ENCODE assay signal across 30 cellular contexts in genomic region chr5:37720550-37720952, GRCh38.
DNase-seq lines count a peak whose midpoint lies in the region; ATAC-seq, FAIRE-seq and TF ChIP-seq lines count a peak whose summit lies in the region.
"Had no signal": no experiment of that assay in that cellular context is flagged by ENCODE, and none has a peak within 500 bp of the region (broad histone marks: within the 10 kb centered on the region; RNA-seq: fewer than 3 reads in every experiment).

No MANE protein-coding gene starts in this region.

- H3K9me1 ChIP-seq in endothelial cell of umbilical vein (replicated peaks; ENCODE audit: control insufficient read depth, extremely low read depth, insufficient read depth, low read length), result no peaks in the 10 kb centered on the region

- TF ChIP-seq POLR2A in endothelial cell of umbilical vein (IDR thresholded peaks at IDR 0.05; ENCODE audit: low read depth, low read length) (no peak), gastrocnemius medialis (IDR thresholded peaks at IDR 0.05) (no peak)

- H3K27ac Mint-ChIP-seq in activated naive CD4-positive, alpha-beta T cell treated with anti-CD3 and anti-CD28 coated beads, Interleukin-2, amount 50 U/mL, for 72 hours, result peak overlapping the region; percentile 67 to 70

- H3K9me2 ChIP-seq in SK-N-SH (no peaks in the 10 kb centered on the region), GM23248 (ENCODE audit: insufficient read depth) (no peaks in the 10 kb centered on the region)

- TF ChIP-seq RAD21 in SK-N-SH (IDR thresholded peaks at IDR 0.05; ENCODE audit: low read length), result no peak

- ATAC-seq in activated naive CD4-positive, alpha-beta T cell treated with anti-CD3 and anti-CD28 coated beads, Interleukin-2, amount 50 U/mL, for 72 hours, result no peak
- ATAC-seq in left lobe of liver (no peak), GM21423 (IDR thresholded peaks at IDR 0.05; ENCODE audit: unreplicated experiment) (no peak), gastrocnemius medialis (no peak)

- H3K9me3 Mint-ChIP-seq in activated naive CD4-positive, alpha-beta T cell treated with anti-CD3 and anti-CD28 coated beads, Interleukin-2, amount 50 U/mL, for 72 hours, result no peaks in the 10 kb centered on the region
- H3K9me3 Mint-ChIP-seq: activated naive CD4-positive, alpha-beta T cell treated with anti-CD3 and anti-CD28 coated beads, Interleukin-2, amount 10 ng/mL, durations not matched to agents 7 days and 5 days; memory B cell; neural crest cell; stimulated activated naive CD8-positive, alpha-beta T cell treated with anti-CD3 and anti-CD28 coated beads, Interleukin-15, Interleukin-2, amounts not matched to agents 100 ng/mL and 50 ng/mL, for 24 hours had no signal

- no peak for TF ChIP-seq CTCF in SK-N-SH (IDR thresholded peaks at IDR 0.05)
- TF ChIP-seq CTCF in endothelial cell of umbilical vein (IDR thresholded peaks at IDR 0.05; ENCODE audit: extremely low read depth in 1 of 2, insufficient read depth in 1 of 2, low read depth in 1 of 2, low read length in 2 of 2), result no peak
- TF ChIP-seq CTCF in gastrocnemius medialis (IDR thresholded peaks at IDR 0.05 in 4 of 5, conservative IDR thresholded peaks at IDR 0.05 in 1 of 5), result no peak

- H3K4me3 ChIP-seq in SK-N-SH (ENCODE audit: low read depth in 2 of 2, low read length in 1 of 2), result no peak overlapping the region
- no peak overlapping the region for H3K4me3 ChIP-seq in endothelial cell of umbilical vein (replicated peaks in 1 of 3; ENCODE audit: insufficient read depth in 1 of 3, low read depth in 1 of 3, low read length in 3 of 3)
- no peak overlapping the region for H3K4me3 ChIP-seq in GM23248
- no peak overlapping the region for H3K4me3 ChIP-seq in gastrocnemius medialis
- H3K4me3 ChIP-seq: breast epithelium, right atrium auricular region, testis had no signal

- CTCF ChIA-PET in SK-N-SH (lab: Yijun Ruan, JAX) (interaction anchor here (0.6 to 1.3 kb wide), 2 partner anchors 115 to 307 kb away, joined by 3 to 5 read pairs; no protein-coding TSS in a partner anchor), endothelial cell of umbilical vein (lab: Charles Lee) (interaction anchor here (6.6 kb wide), 1 partner anchor 16 kb away, joined by 59 read pairs; no protein-coding TSS in a partner anchor)

- no peak overlapping the region for H3K9ac ChIP-seq in SK-N-SH
- H3K9ac ChIP-seq in endothelial cell of umbilical vein (replicated peaks; ENCODE audit: extremely low read depth, insufficient read depth, low read length), result no peak overlapping the region
- H3K9ac ChIP-seq in GM23248, result no peak overlapping the region
- H3K9ac ChIP-seq: parathyroid adenoma had no signal

- WGBS in SK-N-SH (ENCODE audit: low lambda C conversion rate), result 10% methylated on average over 2 of the region's 2 CpGs
- 97 to 100% methylated on average over 2 of the region's 2 CpGs for WGBS in GM23248 (ENCODE audit: low coverage in 1 of 2, low lambda C conversion rate in 2 of 2, missing lambda C conversion rate in 2 of 2), 2 experiments

- TF ChIP-seq EP300 in SK-N-SH (IDR thresholded peaks at IDR 0.05; ENCODE audit: borderline replicate concordance in 1 of 2, low read depth in 1 of 2, low read length in 1 of 2), result peak; percentile 72 to 93

- H3K36me3 Mint-ChIP-seq in activated naive CD4-positive, alpha-beta T cell treated with anti-CD3 and anti-CD28 coated beads, Interleukin-2, amount 50 U/mL, for 72 hours, result peaks cover 5 to 14% of the 10 kb centered on the region in 2 donors

- DNase-seq in activated naive CD4-positive, alpha-beta T cell treated with anti-CD3 and anti-CD28 coated beads, Interleukin-2, amount 50 U/mL, for 72 hours (ENCODE audit: low spot score in 2 of 2), result no peak
- no peak for DNase-seq in activated naive CD4-positive, alpha-beta T cell (lab: John Stamatoyannopoulos, UW)
- DNase-seq in SK-N-SH, result peak; percentile 33
- DNase-seq in endothelial cell of umbilical vein (ENCODE audit: low read depth, low spot score), result no peak
- DNase-seq in GM23248, result no peak
- no peak for DNase-seq in left lobe of liver (ENCODE audit: low spot score)
- DNase-seq in gastrocnemius medialis, result no peak
- DNase-seq: activated CD4-positive, alpha-beta T cell treated with anti-CD3 and anti-CD28 coated beads for 4 hours; activated CD8-positive, alpha-beta memory T cell treated with anti-CD3 and anti-CD28 coated beads, Interleukin-2, amount 10 ng/mL, durations not matched to agents 7 days and 5 days; activated naive CD4-positive, alpha-beta T cell treated with anti-CD3 and anti-CD28 coated beads, Interleukin-2, amount 10 ng/mL, durations not matched to agents 7 days and 5 days; activated T-cell treated with anti-CD3 and anti-CD28 coated beads, Interleukin-2, amount 50 U/mL, for 48 hours; amygdala; Kasumi-1; NCI-H1417 treated with DMSO at 0.1 percent for 48 hours; NCI-H2029 treated with DMSO at 0.1 percent for 48 hours; NCI-H524 treated with DMSO at 0.1 percent for 48 hours; NK-92 treated with Interleukin-12 subunit alpha and Interleukin-12 subunit beta, amount 100 ng/mL, for 24 hours; Right ventricle myocardium superior; stimulated activated CD8-positive, alpha-beta memory T cell treated with anti-CD3 and anti-CD28 coated beads, Interleukin-4, amount 100 ng/mL, for 48 hours; SW 1271; testis had no signal

- H3K9me3 ChIP-seq in SK-N-SH (no peaks in the 10 kb centered on the region), endothelial cell of umbilical vein (replicated peaks; ENCODE audit: control insufficient read depth, insufficient read depth, low read length) (no peaks in the 10 kb centered on the region), GM23248 (ENCODE audit: low read depth) (no peaks in the 10 kb centered on the region), gastrocnemius medialis (no peaks in the 10 kb centered on the region)
- H3K9me3 ChIP-seq: breast epithelium, right atrium auricular region, testis had no signal

- in situ Hi-C loops in GM23248 (cut with MboI), result no loop called here
- in situ Hi-C loops in gastrocnemius medialis (cut with MboI; ENCODE audit: low sequenced_read_pairs in 4 of 4), result no loop called here

- H3K27me3 ChIP-seq in SK-N-SH (ENCODE audit: insufficient read depth), result no peaks in the 10 kb centered on the region
- no peaks in the 10 kb centered on the region for H3K27me3 ChIP-seq in endothelial cell of umbilical vein (ENCODE audit: control insufficient read depth in 2 of 2, insufficient read depth in 2 of 2, low read length in 2 of 2)
- H3K27me3 ChIP-seq in GM23248 (replicated peaks; ENCODE audit: insufficient read depth), result no peaks in the 10 kb centered on the region
- H3K27me3 ChIP-seq in gastrocnemius medialis, result no peaks in the 10 kb centered on the region
- H3K27me3 ChIP-seq: breast epithelium, right atrium auricular region, testis had no signal

- H3K36me3 ChIP-seq in SK-N-SH (replicated peaks in 1 of 2; ENCODE audit: control insufficient read depth in 1 of 2, insufficient read depth in 2 of 2, low read length in 1 of 2) (peaks cover 0 to 2% of the 10 kb centered on the region in 2 experiments), endothelial cell of umbilical vein (ENCODE audit: control insufficient read depth in 2 of 2, extremely low read depth in 1 of 2, insufficient read depth in 2 of 2, low read length in 2 of 2) (no peaks in the 10 kb centered on the region), GM23248 (ENCODE audit: low read depth) (no peaks in the 10 kb centered on the region), gastrocnemius medialis (no peaks in the 10 kb centered on the region)
- H3K36me3 ChIP-seq: right atrium auricular region had no signal

- no peak overlapping the region for H2AFZ ChIP-seq in SK-N-SH (ENCODE audit: low read depth)
- H2AFZ ChIP-seq in endothelial cell of umbilical vein (ENCODE audit: low read depth, low read length), result no peak overlapping the region
- no peak overlapping the region for H2AFZ ChIP-seq in GM23248
- H2AFZ ChIP-seq: parathyroid adenoma had no signal

- H3K4me1 ChIP-seq in SK-N-SH (ENCODE audit: control insufficient read depth in 1 of 2, insufficient read depth in 2 of 2, low read depth in 1 of 2, low read length in 1 of 2) (peaks cover 28 to 86% of the 10 kb centered on the region in 2 experiments), endothelial cell of umbilical vein (ENCODE audit: control insufficient read depth, extremely low read depth, insufficient read depth, low read length) (peaks cover 48% of the 10 kb centered on the region), GM23248 (ENCODE audit: insufficient read depth) (peaks cover 67% of the 10 kb centered on the region), gastrocnemius medialis (peaks cover 0 to 14% of the 10 kb centered on the region in 2 donors)
- H3K4me1 ChIP-seq: breast epithelium had no signal

- FAIRE-seq in endothelial cell of umbilical vein (lab: Jason Lieb, UNC), result no peak
- FAIRE-seq: A204.1, GM18507 had no signal

- dilution Hi-C loops in endothelial cell of umbilical vein (cut with MboI; ENCODE audit: extremely low pct_ligation_motif_present, low sequenced_read_pairs), result no loop called here

- POLR2A ChIA-PET in SK-N-SH (lab: Yijun Ruan, JAX), result no interaction called here
- POLR2A ChIA-PET in endothelial cell of umbilical vein (lab: Charles Lee), result no interaction called here

- H4K20me1 ChIP-seq in SK-N-SH (ENCODE audit: insufficient read depth) (no peaks in the 10 kb centered on the region), endothelial cell of umbilical vein (replicated peaks; ENCODE audit: control insufficient read depth, extremely low read depth, insufficient read depth, low read length) (no peaks in the 10 kb centered on the region), GM23248 (ENCODE audit: insufficient read depth) (no peaks in the 10 kb centered on the region)

- H3K4me2 ChIP-seq in SK-N-SH (0 out of 2 replicates have a peak overlapping the region, but pooled peaks have one; percentile 7), endothelial cell of umbilical vein (ENCODE audit: insufficient read depth, low read length) (no peak overlapping the region), GM23248 (ENCODE audit: unreplicated experiment) (no peak overlapping the region)

- peaks cover 84% of the 10 kb centered on the region for H3F3A ChIP-seq in SK-N-SH (replicated peaks; ENCODE audit: insufficient read depth)
- H3F3A ChIP-seq in GM23248 (ENCODE audit: insufficient read depth), result peaks cover 55% of the 10 kb centered on the region

- H3K79me2 ChIP-seq in SK-N-SH (ENCODE audit: insufficient read depth), result no peaks in the 10 kb centered on the region
- H3K79me2 ChIP-seq in endothelial cell of umbilical vein (ENCODE audit: control insufficient read depth, insufficient read depth, low read length), result no peaks in the 10 kb centered on the region
- 0 out of 2 replicates have a peak, but pooled peaks cover 4% of the 10 kb centered on the region for H3K79me2 ChIP-seq in GM23248 (ENCODE audit: insufficient read depth)
- H3K79me2 ChIP-seq: parathyroid adenoma had no signal

- BruUV-seq in endothelial cell of umbilical vein (replicated peaks; lab: Mats Ljungman, UMichigan), result no TSS peak

- intact Hi-C loops in endothelial cell of umbilical vein (cut with micrococcal nuclease) (no loop called here), gastrocnemius medialis (cut with DNase I; ENCODE audit: low total_unique reads) (loop anchor here (10.0 kb wide), 1 partner anchor 744 kb away; no protein-coding TSS in a partner anchor)

- peak overlapping the region; percentile 63 to 92; a peak in 3 of 4 replicates for H3K27ac ChIP-seq in SK-N-SH (ENCODE audit: low read depth in 2 of 2, low read length in 1 of 2)
- peak overlapping the region; percentile 82 for H3K27ac ChIP-seq in endothelial cell of umbilical vein (ENCODE audit: insufficient read depth, low read depth, low read length)
- no peak overlapping the region for H3K27ac ChIP-seq in GM23248
- H3K27ac ChIP-seq in gastrocnemius medialis, result no peak overlapping the region
- H3K27ac ChIP-seq: breast epithelium, parathyroid adenoma, right atrium auricular region, testis had no signal

Comparison
In these comparisons a context has a peak if more than half of its experiments do, and no peak if none do; other contexts are left out.
1. H3K27ac ChIP-seq: peak in SK-N-SH (2 of 2) and endothelial cell of umbilical vein (single experiment); none in GM23248 (single experiment) and gastrocnemius medialis (0 of 4).